8 cellular contexts compared by ENCODE assay signal in the genomic region with DNA sequence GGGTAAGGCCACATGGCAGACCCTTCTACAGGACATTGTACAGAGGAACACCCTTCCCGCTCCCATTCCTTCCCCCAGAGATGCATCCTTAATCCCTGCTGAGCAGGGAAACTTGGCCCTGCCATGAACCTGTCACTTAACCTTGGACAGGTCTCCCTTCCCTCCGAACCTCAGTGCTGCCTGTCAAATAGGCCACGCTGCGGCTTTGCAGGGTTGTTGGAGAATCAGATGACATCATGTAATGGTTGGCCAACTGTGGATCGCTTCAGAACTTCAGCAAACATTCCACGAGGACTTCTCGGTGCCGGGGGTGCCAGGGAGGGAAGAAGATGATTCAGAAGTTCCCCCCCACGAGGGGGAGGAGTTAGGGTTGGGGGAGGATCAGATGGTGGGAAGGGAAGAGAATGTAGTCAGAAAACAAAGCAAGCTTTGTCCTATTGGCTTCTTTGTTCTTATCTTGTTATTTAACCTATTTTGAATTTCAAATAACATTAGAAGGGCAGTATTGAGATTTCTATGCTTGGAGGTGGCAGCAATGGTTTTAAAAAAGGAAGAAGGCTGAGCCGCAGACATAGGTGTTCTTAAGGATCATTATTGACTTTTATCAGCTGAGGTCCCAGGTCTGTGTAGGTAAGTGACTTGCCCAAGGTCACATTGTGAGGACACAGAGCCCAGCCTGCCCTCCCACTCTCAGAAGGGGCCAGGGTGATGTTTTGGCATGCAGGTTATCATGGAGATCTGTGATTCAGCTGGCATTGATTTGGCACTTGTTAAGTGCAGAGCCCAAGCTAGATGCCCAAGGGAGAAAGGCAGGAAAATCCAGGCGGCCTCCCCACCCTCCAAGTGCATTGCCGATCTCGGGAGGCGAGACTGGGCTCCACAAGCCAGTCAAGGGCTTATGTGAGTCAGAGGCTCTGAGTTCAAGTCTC. TPM values are rescaled to one million over a fixed set of nuclear protein-coding genes. Genes with fewer than 3 reads are reported as not detected.
DNase-seq lines count a peak whose midpoint lies in the region; ATAC-seq lines count a peak whose summit lies in the region.

No MANE protein-coding gene starts in this region.

- H3K4me1 ChIP-seq in skeletal muscle satellite cell (ENCODE audit: control insufficient read depth, insufficient read depth, low read length), result peaks cover 54% of the 10 kb centered on the region

- peaks cover 40% of the 10 kb centered on the region for H3K36me3 ChIP-seq in skeletal muscle satellite cell (ENCODE audit: insufficient read depth, low read length)

- H3K9ac ChIP-seq in skeletal muscle satellite cell (ENCODE audit: low read depth, low read length), result peak overlapping the region; percentile 92

- DNase-seq in H4 (ENCODE audit: low spot score) (peak; percentile 65), hippocampal formation (lab: John Stamatoyannopoulos, UW) (peak; percentile 82 to 92), cortex of kidney (lab: John Stamatoyannopoulos, UW) (no peak), DMS153 treated with DMSO at 0.1 percent for 48 hours (lab: John Stamatoyannopoulos, UW; ENCODE audit: unreplicated experiment) (no peak)

- H3K4me3 ChIP-seq in skeletal muscle satellite cell (ENCODE audit: low read length), result peak overlapping the region; percentile 78

- ATAC-seq in HG02588 (IDR thresholded peaks at IDR 0.05; ENCODE audit: unreplicated experiment) (no peak), HG02884 (IDR thresholded peaks at IDR 0.05; ENCODE audit: unreplicated experiment) (no peak)

- no peaks in the 10 kb centered on the region for H3K27me3 ChIP-seq in skeletal muscle satellite cell (ENCODE audit: control insufficient read depth, insufficient read depth, low read length)

- peak overlapping the region; percentile 87 for H3K27ac ChIP-seq in angular gyrus (ENCODE audit: low read depth, low read length)

- H3K9me3 ChIP-seq in skeletal muscle satellite cell (replicated peaks; ENCODE audit: low read length), result no peaks in the 10 kb centered on the region

- H3K4me2 ChIP-seq in skeletal muscle satellite cell (ENCODE audit: low read length), result peak overlapping the region; percentile 98

RNA-seq across cellular contexts. Expression of a gene that starts 3.1 kb away (rescaled TPM):
- 7.6 and 9.5 TPM in 2 replicates for total RNA-seq in H4 (2014; rRNA removed; shearing (Covaris generic))
- 23.8 and 28.0 TPM in 2 replicates for total RNA-seq in skeletal muscle satellite cell (2012; rRNA removed)

RNA-seq across cellular contexts. Expression of a gene that starts 16.5 kb away (rescaled TPM):
- total RNA-seq in H4 (2014; rRNA removed; shearing (Covaris generic)), result not detected in 2 replicates
- not detected in 2 replicates for total RNA-seq in skeletal muscle satellite cell (2012; rRNA removed)

RNA-seq across cellular contexts. Expression of a gene that starts 44.2 kb away (rescaled TPM):
- total RNA-seq in H4 (2014; rRNA removed; shearing (Covaris generic)), result 2.8 and 3.9 TPM in 2 replicates
- 24.8 and 28.6 TPM in 2 replicates for total RNA-seq in skeletal muscle satellite cell (2012; rRNA removed)

RNA-seq across cellular contexts. Expression of a gene that starts 45.2 kb away (rescaled TPM):
- total RNA-seq in H4 (2014; rRNA removed; shearing (Covaris generic)), result 8.2 and 31.3 TPM in 2 replicates
- total RNA-seq in skeletal muscle satellite cell (2012; rRNA removed), result 29.7 and 46.4 TPM in 2 replicates

Comparison
In these comparisons a context has a peak if more than half of its experiments do, and no peak if none do; other contexts are left out.
1. DNase-seq: peak in H4 (single experiment) and hippocampal formation (2 of 2); none in cortex of kidney (single experiment) and DMS153 treated with DMSO at 0.1 percent for 48 hours (single experiment).